8 cellular contexts compared by ENCODE assay signal in genomic region chr10:50326757-50327701, GRCh38.
DNase-seq lines count a peak whose midpoint lies in the region; ATAC-seq and TF ChIP-seq lines count a peak whose summit lies in the region.

No MANE protein-coding gene starts in this region.

- H3K4me1 Mint-ChIP-seq in activated T-helper 2 cell treated with anti-CD3 and anti-CD28 coated beads, Interferon-gamma antibody, Interleukin-2, Interleukin-4, amounts not matched to agents 10 μg/mL and 5 μg/mL and 100 μg/mL, durations not matched to agents 14 hours and 24 hours and 36 hours (ENCODE audit: low read depth), result peaks cover 66% of the 10 kb centered on the region

- no peaks in the 10 kb centered on the region for H3K9me3 ChIP-seq in HEK293 (ENCODE audit: control insufficient read depth, insufficient read depth, low read depth, low read length)
- no peaks in the 10 kb centered on the region for H3K9me3 ChIP-seq in spleen

- peaks cover 25% of the 10 kb centered on the region for H3K36me3 Mint-ChIP-seq in activated T-helper 2 cell treated with anti-CD3 and anti-CD28 coated beads, Interferon-gamma antibody, Interleukin-2, Interleukin-4, amounts not matched to agents 10 μg/mL and 5 μg/mL and 100 μg/mL, durations not matched to agents 14 hours and 24 hours and 36 hours (ENCODE audit: low read depth)

- CTCF ChIA-PET in HEK293 (lab: Yijun Ruan, JAX), result interaction anchor here (1.6 kb wide), 1 partner anchor 16 kb away, joined by 7 read pairs; no protein-coding TSS in a partner anchor

- WGBS in spleen, 5 donors, result 39 to 50% (median 44%) methylated on average over 13 of the region's 13 CpGs

- H3K27ac ChIP-seq in HEK293 (ENCODE audit: extremely low read depth, low read depth, low read length), result no peak overlapping the region
- H3K27ac ChIP-seq in spleen, result peak overlapping the region in 6 of 8 donors; percentile 15 to 48 (median 29)

- H3K36me3 ChIP-seq in HEK293 (ENCODE audit: control insufficient read depth in 2 of 2, insufficient read depth in 1 of 2, low read length in 2 of 2) (no peaks in the 10 kb centered on the region), spleen (peaks cover 0 to 8% (median 0%) of the 10 kb centered on the region in 6 donors)

- ATAC-seq in left cardiac atrium, result peak; percentile 81 to 82
- ATAC-seq in GM18907 (IDR thresholded peaks at IDR 0.05; ENCODE audit: unreplicated experiment), result no peak
- ATAC-seq in HG02678 (IDR thresholded peaks at IDR 0.05; ENCODE audit: unreplicated experiment), result no peak

- H3K4me3 Mint-ChIP-seq in activated T-helper 2 cell treated with anti-CD3 and anti-CD28 coated beads, Interferon-gamma antibody, Interleukin-2, Interleukin-4, amounts not matched to agents 10 μg/mL and 5 μg/mL and 100 μg/mL, durations not matched to agents 14 hours and 24 hours and 36 hours (ENCODE audit: low read depth), result peak overlapping the region; percentile 65

- H3K27ac Mint-ChIP-seq in activated T-helper 2 cell treated with anti-CD3 and anti-CD28 coated beads, Interferon-gamma antibody, Interleukin-2, Interleukin-4, amounts not matched to agents 10 μg/mL and 5 μg/mL and 100 μg/mL, durations not matched to agents 14 hours and 24 hours and 36 hours, result peak overlapping the region; percentile 59

- no peaks in the 10 kb centered on the region for H3K4me1 ChIP-seq in HEK293 (ENCODE audit: control insufficient read depth, insufficient read depth, low read length)
- H3K4me1 ChIP-seq in spleen, result peaks cover 3 to 52% (median 22%) of the 10 kb centered on the region in 6 donors

- TF ChIP-seq POLR2A in spleen (IDR thresholded peaks at IDR 0.05), result no peak

- DNase-seq in activated T-helper 2 cell treated with anti-CD3 and anti-CD28 coated beads, Interferon-gamma antibody, Interleukin-2, Interleukin-4, amounts not matched to agents 10 μg/mL and 5 μg/mL and 100 μg/mL, durations not matched to agents 14 hours and 24 hours and 36 hours (ENCODE audit: low spot score), result no peak
- DNase-seq in left cardiac atrium (peak; percentile 51), spleen (no peak), NCI-H2029 (lab: John Stamatoyannopoulos, UW) (no peak)
- no peak for DNase-seq in activated CD4-positive, alpha-beta T cell treated with anti-CD3 and anti-CD28 coated beads, Interleukin-2, amount 50 U/mL, for 48 hours

- TF ChIP-seq CTCF in HEK293 (tag by site-specific recombination; IDR thresholded peaks at IDR 0.05) (no peak), spleen (IDR thresholded peaks at IDR 0.05 in 8 of 11, conservative IDR thresholded peaks at IDR 0.05 in 3 of 11) (no peak)

- no peak overlapping the region for H3K4me3 ChIP-seq in HEK293 (ENCODE audit: low read depth, low read length)
- no peak overlapping the region for H3K4me3 ChIP-seq in spleen

- POLR2A ChIA-PET in HEK293 (lab: Yijun Ruan, JAX), result no interaction called here

- no peaks in the 10 kb centered on the region for H3K27me3 ChIP-seq in spleen (replicated peaks in 1 of 7)

- intact Hi-C loops in activated T-helper 2 cell treated with anti-CD3 and anti-CD28 coated beads, Interferon-gamma antibody, Interleukin-2, Interleukin-4, amounts not matched to agents 10 μg/mL and 5 μg/mL and 100 μg/mL, durations not matched to agents 14 hours and 24 hours and 36 hours (cut with micrococcal nuclease), result loop anchor here (5.0 kb wide), 3 partner anchors 35 to 310 kb away; no protein-coding TSS in a partner anchor
- intact Hi-C loops in left cardiac atrium (cut with DNase I), result loop anchor here in 1 of 2 donors (10.0 kb wide), 1 partner anchor 48 kb away; no protein-coding TSS in a partner anchor
- intact Hi-C loops in spleen (cut with DNase I; ENCODE audit: low total_unique reads), result no loop called here

- no peaks in the 10 kb centered on the region for H3K27me3 Mint-ChIP-seq in activated T-helper 2 cell treated with anti-CD3 and anti-CD28 coated beads, Interferon-gamma antibody, Interleukin-2, Interleukin-4, amounts not matched to agents 10 μg/mL and 5 μg/mL and 100 μg/mL, durations not matched to agents 14 hours and 24 hours and 36 hours (ENCODE audit: low read depth)

- no peaks in the 10 kb centered on the region for H3K9me3 Mint-ChIP-seq in activated T-helper 2 cell treated with anti-CD3 and anti-CD28 coated beads, Interferon-gamma antibody, Interleukin-2, Interleukin-4, amounts not matched to agents 10 μg/mL and 5 μg/mL and 100 μg/mL, durations not matched to agents 14 hours and 24 hours and 36 hours

TF ChIP-seq in HEK293, 187 proteins besides CTCF, POLR2A, EP300 and RAD21:
- peak; percentile 9; the same call in 1 of the 2 replicates for TF ChIP-seq OSR2 (tag by site-specific recombination; IDR thresholded peaks at IDR 0.05)
- TF ChIP-seq PRDM6 (tag by site-specific recombination; IDR thresholded peaks at IDR 0.05), result peak; percentile 57
- no peak for TF ChIP-seq ZNF292 (tag by site-specific recombination; IDR thresholded peaks at IDR 0.05; ENCODE audit: borderline replicate concordance, low read depth)

Comparison
In these comparisons a context has a peak if more than half of its experiments do, and no peak if none do; other contexts are left out.
1. ATAC-seq: peak in left cardiac atrium (2 of 2); none in GM18907 (single experiment) and HG02678 (single experiment).